Comparison of ENCODE assay signal across 1 cellular context in the genomic region with DNA sequence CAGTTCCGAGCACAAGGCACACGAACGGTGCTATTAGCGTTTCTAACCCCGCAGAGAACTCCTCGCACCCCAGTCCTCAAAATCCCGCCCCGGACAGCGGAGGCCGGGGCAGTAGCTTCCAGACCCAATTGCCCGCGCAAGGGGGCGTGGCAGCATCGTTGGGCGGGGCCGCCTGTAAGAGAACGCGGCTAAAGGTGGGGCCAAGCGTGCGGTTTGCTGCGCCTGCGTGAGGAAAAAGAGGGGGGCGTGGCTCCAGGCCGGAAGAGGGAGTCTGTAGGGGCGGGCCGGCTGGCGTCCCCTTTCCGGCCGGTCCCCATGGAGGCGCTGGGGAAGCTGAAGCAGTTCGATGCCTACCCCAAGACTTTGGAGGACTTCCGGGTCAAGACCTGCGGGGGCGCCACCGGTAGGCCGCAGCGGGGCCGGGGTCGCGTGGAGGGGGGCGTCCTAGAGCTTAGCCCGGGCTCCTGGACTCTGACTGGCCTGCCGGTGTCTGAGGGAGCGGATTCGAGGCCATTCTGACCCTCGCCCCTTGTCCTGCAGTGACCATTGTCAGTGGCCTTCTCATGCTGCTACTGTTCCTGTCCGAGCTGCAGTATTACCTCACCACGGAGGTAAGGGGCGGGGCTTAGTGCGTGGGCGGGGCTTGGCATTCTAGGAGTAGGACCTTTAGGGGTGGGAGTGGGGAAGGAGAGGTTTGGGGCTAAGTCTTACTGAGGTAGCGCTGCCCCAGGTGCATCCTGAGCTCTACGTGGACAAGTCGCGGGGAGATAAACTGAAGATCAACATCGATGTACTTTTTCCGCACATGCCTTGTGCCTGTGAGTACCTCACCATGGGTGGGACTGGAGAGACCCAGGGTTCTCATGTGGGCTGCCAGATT.
TF ChIP-seq lines count a peak whose summit lies in the region.

A gene (plus strand): TSS at position 296 of the 880 bp plus-strand sequence. CDS start 20 bp downstream, at position 316.

TF ChIP-seq in HepG2, 621 proteins besides CTCF, POLR2A, EP300 and RAD21 (continued from another document and continues in another):
- TF ChIP-seq, protein P1, sequence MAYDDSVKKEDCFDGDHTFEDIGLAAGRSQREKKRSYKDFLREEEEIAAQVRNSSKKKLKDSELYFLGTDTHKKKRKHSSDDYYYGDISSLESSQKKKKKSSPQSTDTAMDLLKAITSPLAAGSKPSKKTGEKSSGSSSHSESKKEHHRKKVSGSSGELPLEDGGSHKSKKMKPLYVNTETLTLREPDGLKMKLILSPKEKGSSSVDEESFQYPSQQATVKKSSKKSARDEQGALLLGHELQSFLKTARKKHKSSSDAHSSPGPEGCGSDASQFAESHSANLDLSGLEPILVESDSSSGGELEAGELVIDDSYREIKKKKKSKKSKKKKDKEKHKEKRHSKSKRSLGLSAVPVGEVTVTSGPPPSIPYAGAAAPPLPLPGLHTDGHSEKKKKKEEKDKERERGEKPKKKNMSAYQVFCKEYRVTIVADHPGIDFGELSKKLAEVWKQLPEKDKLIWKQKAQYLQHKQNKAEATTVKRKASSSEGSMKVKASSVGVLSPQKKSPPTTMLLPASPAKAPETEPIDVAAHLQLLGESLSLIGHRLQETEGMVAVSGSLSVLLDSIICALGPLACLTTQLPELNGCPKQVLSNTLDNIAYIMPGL (CRISPR knock-in tag; IDR thresholded peaks at IDR 0.05; ENCODE audit: borderline replicate concordance in 1 of 2, low read depth in 1 of 2) = peak; percentile 82 to 85; a peak in 3 of 4 replicates
- TF ChIP-seq ZNF367 (CRISPR knock-in tag; IDR thresholded peaks at IDR 0.05; ENCODE audit: borderline replicate concordance) (no peak), DR1 (CRISPR knock-in tag; IDR thresholded peaks at IDR 0.05) (peak; percentile 36; the same call in 1 of the 2 replicates), SIX1 (CRISPR knock-in tag; IDR thresholded peaks at IDR 0.05; ENCODE audit: borderline replicate concordance) (no peak; the same call in 1 of the 2 replicates), PRMT3 (CRISPR knock-in tag; IDR thresholded peaks at IDR 0.05; ENCODE audit: borderline replicate concordance, low read depth) (no peak), MED8 (CRISPR knock-in tag; IDR thresholded peaks at IDR 0.05; ENCODE audit: insufficient replicate concordance) (peak; percentile 66), POLR2AphosphoS5 (IDR thresholded peaks at IDR 0.05; ENCODE audit: low read depth, low read length) (peak; percentile 88), SRSF1 (optimal IDR thresholded peaks at IDR 0.05; ENCODE audit: low read depth, low read length) (peak; percentile 71), ZNF768 (CRISPR knock-in tag; IDR thresholded peaks at IDR 0.05) (peak; percentile 75; the same call in 1 of the 2 replicates), ZNF10 (CRISPR knock-in tag; IDR thresholded peaks at IDR 0.05; ENCODE audit: borderline replicate concordance, low read depth) (no peak), ATM (IDR thresholded peaks at IDR 0.05; ENCODE audit: borderline replicate concordance) (no peak), SRSF4 (IDR thresholded peaks at IDR 0.05; ENCODE audit: low read depth, low read length, poor library complexity, severe bottlenecking) (no peak), YEATS4 (CRISPR knock-in tag; IDR thresholded peaks at IDR 0.05; ENCODE audit: borderline replicate concordance) (peak; percentile 91), HDAC1 (CRISPR knock-in tag; IDR thresholded peaks at IDR 0.05) (peak; percentile 78), SALL1 (CRISPR knock-in tag; IDR thresholded peaks at IDR 0.05) (peak; percentile 80), SNRNP70 (IDR thresholded peaks at IDR 0.05; ENCODE audit: low read depth, low read length) (no peak), ZNF7 (CRISPR knock-in tag; IDR thresholded peaks at IDR 0.05) (no peak), PHF20 (CRISPR knock-in tag; IDR thresholded peaks at IDR 0.05) (peak; percentile 97), ZNF570 (CRISPR knock-in tag; IDR thresholded peaks at IDR 0.05; ENCODE audit: borderline replicate concordance) (no peak), NFYB (CRISPR knock-in tag; IDR thresholded peaks at IDR 0.05) (peak; percentile 59; the same call in 1 of the 2 replicates), ZNF34 (CRISPR knock-in tag; IDR thresholded peaks at IDR 0.05; ENCODE audit: borderline replicate concordance) (no peak; the same call in 1 of the 2 replicates), ZNF891 (CRISPR knock-in tag; IDR thresholded peaks at IDR 0.05) (peak; percentile 95), KLF13 (CRISPR knock-in tag; IDR thresholded peaks at IDR 0.05) (no peak), ZNF235 (CRISPR knock-in tag; IDR thresholded peaks at IDR 0.05; ENCODE audit: borderline replicate concordance) (no peak; the same call in 1 of the 2 replicates), FOXP1 (IDR thresholded peaks at IDR 0.05) (no peak), FOXP1 (CRISPR knock-in tag; IDR thresholded peaks at IDR 0.05) (no peak), ZNF432 (CRISPR knock-in tag; IDR thresholded peaks at IDR 0.05; ENCODE audit: borderline replicate concordance) (no peak), SAFB2 (CRISPR knock-in tag; IDR thresholded peaks at IDR 0.05; ENCODE audit: borderline replicate concordance, low read depth) (peak; percentile 78), ZNF263 (CRISPR knock-in tag; IDR thresholded peaks at IDR 0.05) (no peak; the same call in 1 of the 2 replicates), ZNF546 (CRISPR knock-in tag; conservative IDR thresholded peaks at IDR 0.05) (peak; percentile 92), ZNF563 (CRISPR knock-in tag; IDR thresholded peaks at IDR 0.05) (peak; percentile 97), ZNF766 (CRISPR knock-in tag; IDR thresholded peaks at IDR 0.05; ENCODE audit: borderline replicate concordance) (no peak), HDAC2 (CRISPR knock-in tag; IDR thresholded peaks at IDR 0.05) (peak; percentile 65), KDM5A (IDR thresholded peaks at IDR 0.05; ENCODE audit: borderline replicate concordance, low read length) (peak; percentile 73; the same call in 1 of the 2 replicates), TOPORS (CRISPR knock-in tag; IDR thresholded peaks at IDR 0.05) (peak; percentile 82; the same call in 1 of the 2 replicates), ELF4 (CRISPR knock-in tag; IDR thresholded peaks at IDR 0.05; ENCODE audit: borderline replicate concordance) (peak; percentile 95), ZNF337 (CRISPR knock-in tag; IDR thresholded peaks at IDR 0.05; ENCODE audit: borderline replicate concordance, low read depth) (no peak), ZNF256 (CRISPR knock-in tag; conservative IDR thresholded peaks at IDR 0.05) (no peak), RFX3 (CRISPR knock-in tag; IDR thresholded peaks at IDR 0.05) (peak; percentile 74), MAF1 (CRISPR knock-in tag; IDR thresholded peaks at IDR 0.05; ENCODE audit: borderline replicate concordance) (no peak; the same call in 1 of the 2 replicates), ZNF431 (CRISPR knock-in tag; IDR thresholded peaks at IDR 0.05; ENCODE audit: borderline replicate concordance, low read depth) (no peak; the same call in 1 of the 2 replicates)
- TF ChIP-seq, protein P2, sequence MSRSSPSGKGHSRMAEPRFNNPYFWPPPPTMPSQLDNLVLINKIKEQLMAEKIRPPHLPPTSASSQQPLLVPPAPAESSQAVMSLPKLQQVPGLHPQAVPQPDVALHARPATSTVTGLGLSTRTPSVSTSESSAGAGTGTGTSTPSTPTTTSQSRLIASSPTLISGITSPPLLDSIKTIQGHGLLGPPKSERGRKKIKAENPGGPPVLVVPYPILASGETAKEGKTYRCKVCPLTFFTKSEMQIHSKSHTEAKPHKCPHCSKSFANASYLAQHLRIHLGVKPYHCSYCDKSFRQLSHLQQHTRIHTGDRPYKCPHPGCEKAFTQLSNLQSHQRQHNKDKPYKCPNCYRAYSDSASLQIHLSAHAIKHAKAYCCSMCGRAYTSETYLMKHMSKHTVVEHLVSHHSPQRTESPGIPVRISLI (CRISPR knock-in tag; IDR thresholded peaks at IDR 0.05; ENCODE audit: borderline replicate concordance) = no peak; the same call in 1 of the 2 replicates
- TF ChIP-seq, protein P3, sequence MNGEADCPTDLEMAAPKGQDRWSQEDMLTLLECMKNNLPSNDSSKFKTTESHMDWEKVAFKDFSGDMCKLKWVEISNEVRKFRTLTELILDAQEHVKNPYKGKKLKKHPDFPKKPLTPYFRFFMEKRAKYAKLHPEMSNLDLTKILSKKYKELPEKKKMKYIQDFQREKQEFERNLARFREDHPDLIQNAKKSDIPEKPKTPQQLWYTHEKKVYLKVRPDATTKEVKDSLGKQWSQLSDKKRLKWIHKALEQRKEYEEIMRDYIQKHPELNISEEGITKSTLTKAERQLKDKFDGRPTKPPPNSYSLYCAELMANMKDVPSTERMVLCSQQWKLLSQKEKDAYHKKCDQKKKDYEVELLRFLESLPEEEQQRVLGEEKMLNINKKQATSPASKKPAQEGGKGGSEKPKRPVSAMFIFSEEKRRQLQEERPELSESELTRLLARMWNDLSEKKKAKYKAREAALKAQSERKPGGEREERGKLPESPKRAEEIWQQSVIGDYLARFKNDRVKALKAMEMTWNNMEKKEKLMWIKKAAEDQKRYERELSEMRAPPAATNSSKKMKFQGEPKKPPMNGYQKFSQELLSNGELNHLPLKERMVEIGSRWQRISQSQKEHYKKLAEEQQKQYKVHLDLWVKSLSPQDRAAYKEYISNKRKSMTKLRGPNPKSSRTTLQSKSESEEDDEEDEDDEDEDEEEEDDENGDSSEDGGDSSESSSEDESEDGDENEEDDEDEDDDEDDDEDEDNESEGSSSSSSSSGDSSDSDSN (CRISPR knock-in tag; IDR thresholded peaks at IDR 0.05) = no peak; the same call in none of the 2 replicates
- TF ChIP-seq, protein P4, sequence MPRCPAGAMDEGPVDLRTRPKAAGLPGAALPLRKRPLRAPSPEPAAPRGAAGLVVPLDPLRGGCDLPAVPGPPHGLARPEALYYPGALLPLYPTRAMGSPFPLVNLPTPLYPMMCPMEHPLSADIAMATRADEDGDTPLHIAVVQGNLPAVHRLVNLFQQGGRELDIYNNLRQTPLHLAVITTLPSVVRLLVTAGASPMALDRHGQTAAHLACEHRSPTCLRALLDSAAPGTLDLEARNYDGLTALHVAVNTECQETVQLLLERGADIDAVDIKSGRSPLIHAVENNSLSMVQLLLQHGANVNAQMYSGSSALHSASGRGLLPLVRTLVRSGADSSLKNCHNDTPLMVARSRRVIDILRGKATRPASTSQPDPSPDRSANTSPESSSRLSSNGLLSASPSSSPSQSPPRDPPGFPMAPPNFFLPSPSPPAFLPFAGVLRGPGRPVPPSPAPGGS (CRISPR knock-in tag; IDR thresholded peaks at IDR 0.05) = peak; percentile 38; the same call in 1 of the 2 replicates
- TF ChIP-seq, protein P5, sequence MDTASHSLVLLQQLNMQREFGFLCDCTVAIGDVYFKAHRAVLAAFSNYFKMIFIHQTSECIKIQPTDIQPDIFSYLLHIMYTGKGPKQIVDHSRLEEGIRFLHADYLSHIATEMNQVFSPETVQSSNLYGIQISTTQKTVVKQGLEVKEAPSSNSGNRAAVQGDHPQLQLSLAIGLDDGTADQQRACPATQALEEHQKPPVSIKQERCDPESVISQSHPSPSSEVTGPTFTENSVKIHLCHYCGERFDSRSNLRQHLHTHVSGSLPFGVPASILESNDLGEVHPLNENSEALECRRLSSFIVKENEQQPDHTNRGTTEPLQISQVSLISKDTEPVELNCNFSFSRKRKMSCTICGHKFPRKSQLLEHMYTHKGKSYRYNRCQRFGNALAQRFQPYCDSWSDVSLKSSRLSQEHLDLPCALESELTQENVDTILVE (CRISPR knock-in tag; IDR thresholded peaks at IDR 0.05) = peak; percentile 55; the same call in 1 of the 2 replicates
- TF ChIP-seq, protein P6, sequence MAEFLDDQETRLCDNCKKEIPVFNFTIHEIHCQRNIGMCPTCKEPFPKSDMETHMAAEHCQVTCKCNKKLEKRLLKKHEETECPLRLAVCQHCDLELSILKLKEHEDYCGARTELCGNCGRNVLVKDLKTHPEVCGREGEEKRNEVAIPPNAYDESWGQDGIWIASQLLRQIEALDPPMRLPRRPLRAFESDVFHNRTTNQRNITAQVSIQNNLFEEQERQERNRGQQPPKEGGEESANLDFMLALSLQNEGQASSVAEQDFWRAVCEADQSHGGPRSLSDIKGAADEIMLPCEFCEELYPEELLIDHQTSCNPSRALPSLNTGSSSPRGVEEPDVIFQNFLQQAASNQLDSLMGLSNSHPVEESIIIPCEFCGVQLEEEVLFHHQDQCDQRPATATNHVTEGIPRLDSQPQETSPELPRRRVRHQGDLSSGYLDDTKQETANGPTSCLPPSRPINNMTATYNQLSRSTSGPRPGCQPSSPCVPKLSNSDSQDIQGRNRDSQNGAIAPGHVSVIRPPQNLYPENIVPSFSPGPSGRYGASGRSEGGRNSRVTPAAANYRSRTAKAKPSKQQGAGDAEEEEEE (CRISPR knock-in tag; IDR thresholded peaks at IDR 0.05; ENCODE audit: borderline replicate concordance) = peak; percentile 79
- TF ChIP-seq, protein P7, sequence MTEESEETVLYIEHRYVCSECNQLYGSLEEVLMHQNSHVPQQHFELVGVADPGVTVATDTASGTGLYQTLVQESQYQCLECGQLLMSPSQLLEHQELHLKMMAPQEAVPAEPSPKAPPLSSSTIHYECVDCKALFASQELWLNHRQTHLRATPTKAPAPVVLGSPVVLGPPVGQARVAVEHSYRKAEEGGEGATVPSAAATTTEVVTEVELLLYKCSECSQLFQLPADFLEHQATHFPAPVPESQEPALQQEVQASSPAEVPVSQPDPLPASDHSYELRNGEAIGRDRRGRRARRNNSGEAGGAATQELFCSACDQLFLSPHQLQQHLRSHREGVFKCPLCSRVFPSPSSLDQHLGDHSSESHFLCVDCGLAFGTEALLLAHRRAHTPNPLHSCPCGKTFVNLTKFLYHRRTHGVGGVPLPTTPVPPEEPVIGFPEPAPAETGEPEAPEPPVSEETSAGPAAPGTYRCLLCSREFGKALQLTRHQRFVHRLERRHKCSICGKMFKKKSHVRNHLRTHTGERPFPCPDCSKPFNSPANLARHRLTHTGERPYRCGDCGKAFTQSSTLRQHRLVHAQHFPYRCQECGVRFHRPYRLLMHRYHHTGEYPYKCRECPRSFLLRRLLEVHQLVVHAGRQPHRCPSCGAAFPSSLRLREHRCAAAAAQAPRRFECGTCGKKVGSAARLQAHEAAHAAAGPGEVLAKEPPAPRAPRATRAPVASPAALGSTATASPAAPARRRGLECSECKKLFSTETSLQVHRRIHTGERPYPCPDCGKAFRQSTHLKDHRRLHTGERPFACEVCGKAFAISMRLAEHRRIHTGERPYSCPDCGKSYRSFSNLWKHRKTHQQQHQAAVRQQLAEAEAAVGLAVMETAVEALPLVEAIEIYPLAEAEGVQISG (CRISPR knock-in tag; IDR thresholded peaks at IDR 0.05) = peak; percentile 90
- TF ChIP-seq, protein P8, sequence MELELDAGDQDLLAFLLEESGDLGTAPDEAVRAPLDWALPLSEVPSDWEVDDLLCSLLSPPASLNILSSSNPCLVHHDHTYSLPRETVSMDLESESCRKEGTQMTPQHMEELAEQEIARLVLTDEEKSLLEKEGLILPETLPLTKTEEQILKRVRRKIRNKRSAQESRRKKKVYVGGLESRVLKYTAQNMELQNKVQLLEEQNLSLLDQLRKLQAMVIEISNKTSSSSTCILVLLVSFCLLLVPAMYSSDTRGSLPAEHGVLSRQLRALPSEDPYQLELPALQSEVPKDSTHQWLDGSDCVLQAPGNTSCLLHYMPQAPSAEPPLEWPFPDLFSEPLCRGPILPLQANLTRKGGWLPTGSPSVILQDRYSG (CRISPR knock-in tag; IDR thresholded peaks at IDR 0.05) = 0 out of 2 replicates have a peak, but pooled peaks have one; percentile 44
- TF ChIP-seq, protein P9, sequence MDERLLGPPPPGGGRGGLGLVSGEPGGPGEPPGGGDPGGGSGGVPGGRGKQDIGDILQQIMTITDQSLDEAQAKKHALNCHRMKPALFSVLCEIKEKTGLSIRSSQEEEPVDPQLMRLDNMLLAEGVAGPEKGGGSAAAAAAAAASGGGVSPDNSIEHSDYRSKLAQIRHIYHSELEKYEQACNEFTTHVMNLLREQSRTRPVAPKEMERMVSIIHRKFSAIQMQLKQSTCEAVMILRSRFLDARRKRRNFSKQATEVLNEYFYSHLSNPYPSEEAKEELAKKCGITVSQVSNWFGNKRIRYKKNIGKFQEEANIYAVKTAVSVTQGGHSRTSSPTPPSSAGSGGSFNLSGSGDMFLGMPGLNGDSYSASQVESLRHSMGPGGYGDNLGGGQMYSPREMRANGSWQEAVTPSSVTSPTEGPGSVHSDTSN (CRISPR knock-in tag; IDR thresholded peaks at IDR 0.05) = no peak
